ENCODE assay signal across 30 cellular contexts in the genomic region with DNA sequence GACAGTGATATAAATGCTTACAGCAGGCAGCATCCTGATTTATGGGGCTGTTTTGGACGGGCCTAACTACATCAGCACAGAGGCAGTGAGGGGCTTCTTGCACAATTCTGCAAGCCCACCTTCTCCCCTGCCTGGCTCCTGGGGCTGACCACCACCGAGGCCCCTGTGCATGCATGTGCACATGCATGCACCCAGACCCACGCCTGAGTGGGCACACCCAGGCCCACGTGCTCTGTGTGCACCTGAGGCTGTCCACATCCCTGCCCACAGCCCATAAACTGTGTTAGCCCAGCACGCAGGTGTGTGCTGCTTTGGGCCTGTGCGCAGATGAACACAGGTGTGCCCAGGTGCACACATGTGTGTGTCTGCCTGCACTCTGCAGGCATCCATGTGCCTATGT.
"Had no signal": no experiment of that assay in that cellular context is flagged by ENCODE, and none has a peak within 500 bp of the region (broad histone marks: within the 10 kb centered on the region; RNA-seq: fewer than 3 reads in every experiment).

No MANE protein-coding gene starts in this region.

- H3K9me3 Mint-ChIP-seq: activated naive CD4-positive, alpha-beta T cell treated with anti-CD3 and anti-CD28 coated beads, Interleukin-2, amount 10 ng/mL, durations not matched to agents 7 days and 5 days; activated naive CD8-positive, alpha-beta T cell treated with anti-CD3 and anti-CD28 coated beads, Interleukin-2, amount 10 ng/mL, durations not matched to agents 7 days and 5 days; immature natural killer cell; natural killer cell; T-helper 1 cell treated with Interleukin-12 subunit alpha and Interleukin-12 subunit beta and Interleukin-4 antibody, amounts not matched to agents 30 μg/mL and 1 μg/mL, for 36 hours had no signal

- ATAC-seq: left lobe of liver, natural killer cell had no signal

- H3K36me3 Mint-ChIP-seq: activated naive CD4-positive, alpha-beta T cell treated with anti-CD3 and anti-CD28 coated beads, Interleukin-2, amount 10 ng/mL, durations not matched to agents 7 days and 5 days; activated naive CD8-positive, alpha-beta T cell treated with anti-CD3 and anti-CD28 coated beads, Interleukin-2, amount 10 ng/mL, durations not matched to agents 7 days and 5 days; immature natural killer cell; natural killer cell had no signal

- H3K27ac ChIP-seq: ascending aorta, brain microvascular endothelial cell, suprapubic skin, VCaP had no signal

- H3K27ac Mint-ChIP-seq: activated naive CD4-positive, alpha-beta T cell treated with anti-CD3 and anti-CD28 coated beads, Interleukin-2, amount 10 ng/mL, durations not matched to agents 7 days and 5 days; immature natural killer cell; natural killer cell; T-helper 1 cell treated with Interleukin-12 subunit alpha and Interleukin-12 subunit beta and Interleukin-4 antibody, amounts not matched to agents 30 μg/mL and 1 μg/mL, for 36 hours had no signal

- H3K9me3 ChIP-seq: ascending aorta, sigmoid colon, suprapubic skin, tibial nerve had no signal

- DNase-seq: activated CD4-positive, alpha-beta T cell treated with anti-CD3 and anti-CD28 coated beads for 48 hours; activated CD4-positive, alpha-beta T cell treated with anti-CD3 and anti-CD28 coated beads, Interleukin-2, amount 50 U/mL, for 48 hours; activated CD8-positive, alpha-beta memory T cell treated with anti-CD3 and anti-CD28 coated beads for 24 hours; activated gamma-delta T cell; activated naive CD4-positive, alpha-beta T cell treated with anti-CD3 and anti-CD28 coated beads, Interleukin-2, amount 10 ng/mL, durations not matched to agents 7 days and 5 days; activated naive CD8-positive, alpha-beta T cell treated with anti-CD3 and anti-CD28 coated beads, Interleukin-2, amount 10 ng/mL, durations not matched to agents 7 days and 5 days; brain microvascular endothelial cell; caudate nucleus; foreskin fibroblast; head of caudate nucleus; hypothalamus; immature natural killer cell; kidney; mesendoderm; natural killer cell; sigmoid colon; small intestine; stimulated activated CD4-positive, alpha-beta T cell treated with anti-CD3 and anti-CD28 coated beads, Interleukin-1b, Interleukin-23, amount 100 ng/mL, for 48 hours; stimulated activated CD4-positive, alpha-beta T cell treated with anti-CD3 and anti-CD28 coated beads, Interleukin-4, amount 100 ng/mL, for 4 hours; stimulated activated CD8-positive, alpha-beta memory T cell treated with anti-CD3 and anti-CD28 coated beads, Interleukin-4, amount 100 ng/mL, for 48 hours; stimulated activated naive CD4-positive, alpha-beta T cell; T-helper 9 cell had no signal

- H3K27me3 Mint-ChIP-seq: activated naive CD4-positive, alpha-beta T cell treated with anti-CD3 and anti-CD28 coated beads, Interleukin-2, amount 10 ng/mL, durations not matched to agents 7 days and 5 days; activated naive CD8-positive, alpha-beta T cell treated with anti-CD3 and anti-CD28 coated beads, Interleukin-2, amount 10 ng/mL, durations not matched to agents 7 days and 5 days had no signal

- FAIRE-seq: kidney, small intestine, TTC549 had no signal

- H3K4me3 Mint-ChIP-seq: activated naive CD4-positive, alpha-beta T cell treated with anti-CD3 and anti-CD28 coated beads, Interleukin-2, amount 10 ng/mL, durations not matched to agents 7 days and 5 days; activated naive CD8-positive, alpha-beta T cell treated with anti-CD3 and anti-CD28 coated beads, Interleukin-2, amount 10 ng/mL, durations not matched to agents 7 days and 5 days; immature natural killer cell; natural killer cell; T-helper 1 cell treated with Interleukin-12 subunit alpha and Interleukin-12 subunit beta and Interleukin-4 antibody, amounts not matched to agents 30 μg/mL and 1 μg/mL, for 36 hours had no signal

- H3K4me3 ChIP-seq: ascending aorta, lung, sigmoid colon, suprapubic skin, tibial nerve had no signal

- H3K27me3 ChIP-seq: ascending aorta, brain microvascular endothelial cell, sigmoid colon, suprapubic skin, tibial nerve had no signal
